In the genomic region with DNA sequence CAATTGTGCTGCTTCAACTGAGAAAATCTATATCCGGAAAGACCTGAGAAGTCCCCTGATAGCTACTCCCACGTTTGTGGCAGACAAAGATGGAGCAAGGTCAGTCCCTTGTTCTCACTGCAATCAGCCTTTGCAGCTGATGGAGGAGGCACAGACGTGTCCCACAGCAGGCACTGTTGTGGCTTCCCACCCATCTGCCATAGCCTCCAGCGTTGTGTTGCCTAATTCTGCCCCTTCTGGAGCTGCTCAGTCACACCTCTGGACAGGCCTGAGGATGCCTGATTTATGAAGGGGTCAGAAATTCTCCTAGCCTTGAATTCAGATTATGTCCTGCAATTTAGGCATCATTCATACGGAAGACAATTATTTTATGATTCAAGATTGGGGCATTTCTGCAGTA, we compare ENCODE assay signal across 19 cellular contexts. TPM values are rescaled to one million over a fixed set of nuclear protein-coding genes. Genes with fewer than 3 reads are reported as not detected.
A peak's percentile ranks its signal among the peaks of the same experiment; 100 is the strongest.
DNase-seq lines count a peak whose midpoint lies in the region; ATAC-seq lines count a peak whose summit lies in the region.
"Had no signal": no experiment of that assay in that cellular context is flagged by ENCODE, and none has a peak within 500 bp of the region (broad histone marks: within the 10 kb centered on the region; RNA-seq: fewer than 3 reads in every experiment).

No MANE protein-coding gene starts in this region.

- H3K9me3 ChIP-seq in right cardiac atrium (ENCODE audit: control insufficient read depth, low read length) = no peaks in the 10 kb centered on the region
- H3K9me3 ChIP-seq: A549 had no signal

- 45% methylated on average over 5 of the region's 5 CpGs for WGBS in right cardiac atrium

- DNase-seq in Right ventricle myocardium inferior (ENCODE audit: missing footprints) = no peak
- DNase-seq in right cardiac atrium = no peak
- peak; percentile 15 for DNase-seq in RPMI7951 (ENCODE audit: low read depth)
- peak; percentile 8 for DNase-seq in iPS-NIHi7 (ENCODE audit: extremely low spot score)
- peak; percentile 5 for DNase-seq in retina
- DNase-seq in G401 (ENCODE audit: low spot score) = no peak
- DNase-seq in NCI-H226 = no peak
- DNase-seq: 8988T; C1 segment of cervical spinal cord; Calu3; CD4-positive, alpha-beta memory T cell; COR-L47; DND-41; GDM1; H9 had no signal

- no peaks in the 10 kb centered on the region for H3K4me1 ChIP-seq in right cardiac atrium (ENCODE audit: control insufficient read depth, insufficient read depth, low read length)
- H3K4me1 ChIP-seq: A549 had no signal

- no peak overlapping the region for H3K27ac ChIP-seq in right cardiac atrium (ENCODE audit: low read length)
- H3K27ac ChIP-seq: A549 had no signal

- no peaks in the 10 kb centered on the region for H3K27me3 ChIP-seq in right cardiac atrium (ENCODE audit: control insufficient read depth, insufficient read depth)

- intact Hi-C loops in Right ventricle myocardium inferior (cut with DNase I) (no loop called here), right cardiac atrium (cut with DNase I) (no loop called here)

- no peak overlapping the region for H3K4me3 ChIP-seq in right cardiac atrium (ENCODE audit: low read length)
- H3K4me3 ChIP-seq: A549, GM12878, GM23338 had no signal

- in situ Hi-C loops in G401 (cut with HindIII; ENCODE audit: low sequenced_read_pairs) = no loop called here

- ATAC-seq in Right ventricle myocardium inferior (peak; percentile 44), right cardiac atrium (no peak)
- ATAC-seq: A549, GM12878, GM23338, HCT116 had no signal

RNA-seq across cellular contexts. Expression of a gene that starts 41.9 kb away (rescaled TPM):
- total RNA-seq in Right ventricle myocardium inferior (140 TPM), right cardiac atrium (10 to 100 TPM; 63.4 to 93.0 (median 89.8) TPM)
- polyA plus RNA-seq in right cardiac atrium = 125 TPM
- total RNA-seq in RPMI7951 (2014; rRNA removed; shearing (Covaris generic)) = 11.3 and 20.8 TPM in 2 replicates
- total RNA-seq in G401 (2014; rRNA removed; shearing (Covaris generic)) = 29.8 and 46.4 TPM in 2 replicates

Comparison
In these comparisons a context has a peak if more than half of its experiments do, and no peak if none do; other contexts are left out.
1. DNase-seq: peak in RPMI7951 (single experiment), iPS-NIHi7 (single experiment) and retina (single experiment); none in Right ventricle myocardium inferior (single experiment), right cardiac atrium (0 of 3), G401 (single experiment) and NCI-H226 (single experiment).